ENCODE assay signal across 11 cellular contexts in the genomic region with DNA sequence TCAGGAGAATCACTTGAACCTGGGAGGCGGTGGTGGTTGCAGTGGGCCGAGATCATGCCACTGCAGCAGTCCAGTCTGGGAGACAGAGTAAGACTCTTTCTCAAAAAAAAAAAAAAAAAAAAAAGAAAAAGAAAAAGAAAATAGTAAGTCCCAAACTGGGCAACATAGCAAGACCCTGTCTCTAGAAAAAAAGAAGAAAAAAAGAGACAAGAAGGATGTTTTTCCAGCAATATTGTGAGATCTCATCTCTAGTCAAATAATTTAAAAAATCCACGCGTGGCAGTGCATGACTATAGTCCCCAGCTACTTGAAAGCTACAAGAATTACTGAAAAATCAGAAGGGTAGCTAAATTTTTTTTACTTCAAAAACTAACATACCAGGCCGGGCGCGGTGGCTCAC. TPM values are rescaled to one million over a fixed set of nuclear protein-coding genes. Genes with fewer than 3 reads are reported as not detected.
"Had no signal": no experiment of that assay in that cellular context is flagged by ENCODE, and none has a peak within 500 bp of the region (broad histone marks: within the 10 kb centered on the region; RNA-seq: fewer than 3 reads in every experiment).

No MANE protein-coding gene starts in this region.

- H2AFZ ChIP-seq: GM23248 had no signal

- FAIRE-seq: H1, H54 had no signal

- H3K27ac ChIP-seq: GM23248 had no signal

- DNase-seq: GM23248, GOT3, H7, H9, HCEC 1CT, HFFc6 had no signal

- ATAC-seq: HCT116 had no signal

- H3K4me3 Mint-ChIP-seq: HFFc6 had no signal

- H3K27ac Mint-ChIP-seq: H9, HFFc6 had no signal

- H3K9ac ChIP-seq: GM23248 had no signal

- H3K36me3 ChIP-seq: HAP-1 had no signal

- H3K4me3 ChIP-seq: GM23248, HAP-1 had no signal

- H3K9me3 Mint-ChIP-seq: H9 had no signal

RNA-seq across cellular contexts. Expression of a gene that starts 8.0 kb away (rescaled TPM):
- total RNA-seq: H4, HFFc6 had no signal
